20 cellular contexts compared by ENCODE assay signal in genomic region chr3:79558943-79559342, GRCh38.
"Had no signal": no experiment of that assay in that cellular context is flagged by ENCODE, and none has a peak within 500 bp of the region (broad histone marks: within the 10 kb centered on the region; RNA-seq: fewer than 3 reads in every experiment).

No MANE protein-coding gene starts in this region.

- H3K4me1 ChIP-seq: lower lobe of right lung, sigmoid colon, thyroid gland had no signal

- H3K27ac Mint-ChIP-seq: activated CD4-positive, alpha-beta T cell treated with anti-CD3 and anti-CD28 coated beads, Interleukin-2, amount 10 ng/mL, durations not matched to agents 7 days and 5 days; activated naive CD8-positive, alpha-beta T cell; dendritic cell treated with granulocyte-macrophage colony-stimulating factor and Interleukin-4, amounts not matched to agents 40 ng/mL and 50 ng/mL, for 4 days; effector memory CD8-positive, alpha-beta T cell; natural killer cell treated with Interleukin-12 subunit alpha and Interleukin-12 subunit beta and Interleukin-15 and Interleukin-18, amount 100 ng/mL, for 72 hours; stimulated activated naive B cell treated with anti-CD40 and anti-IgM and Interleukin-4, amounts not matched to agents 10 μg/mL and 1 μg/mL and 100 μg/mL, for 72 hours; T-helper 1 cell treated with Interleukin-12 subunit alpha and Interleukin-12 subunit beta and Interleukin-4 antibody, amounts not matched to agents 30 μg/mL and 1 μg/mL, for 36 hours had no signal

- H3K9me3 Mint-ChIP-seq: dendritic cell treated with granulocyte-macrophage colony-stimulating factor and Interleukin-4, amounts not matched to agents 40 ng/mL and 50 ng/mL, for 4 days had no signal

- H3K4me3 ChIP-seq: lower lobe of right lung, sigmoid colon, thyroid gland had no signal

- H3K27me3 Mint-ChIP-seq: activated CD4-positive, alpha-beta T cell treated with anti-CD3 and anti-CD28 coated beads, Interleukin-2, amount 10 ng/mL, durations not matched to agents 7 days and 5 days; activated naive CD8-positive, alpha-beta T cell; dendritic cell treated with granulocyte-macrophage colony-stimulating factor and Interleukin-4, amounts not matched to agents 40 ng/mL and 50 ng/mL, for 4 days; effector memory CD8-positive, alpha-beta T cell; natural killer cell treated with Interleukin-12 subunit alpha and Interleukin-12 subunit beta and Interleukin-15 and Interleukin-18, amount 100 ng/mL, for 72 hours; stimulated activated naive B cell treated with anti-CD40 and anti-IgM and Interleukin-4, amounts not matched to agents 10 μg/mL and 1 μg/mL and 100 μg/mL, for 72 hours had no signal

- H3K4me1 Mint-ChIP-seq: activated CD4-positive, alpha-beta T cell treated with anti-CD3 and anti-CD28 coated beads, Interleukin-2, amount 10 ng/mL, durations not matched to agents 7 days and 5 days; stimulated activated naive B cell treated with anti-CD40 and anti-IgM and Interleukin-4, amounts not matched to agents 10 μg/mL and 1 μg/mL and 100 μg/mL, for 72 hours had no signal

- FAIRE-seq: bronchial epithelial cell, keratinocyte had no signal

- H3K27me3 ChIP-seq: sigmoid colon, thyroid gland had no signal

- ATAC-seq: activated CD4-positive, CD25-positive, alpha-beta regulatory T cell treated with anti-CD3 and anti-CD28 coated beads, Interleukin-2, amount 50 U/mL, for 24 hours; effector memory CD8-positive, alpha-beta T cell; lower lobe of right lung; natural killer cell treated with Interleukin-12 subunit alpha and Interleukin-12 subunit beta and Interleukin-15 and Interleukin-18, amount 100 ng/mL, for 72 hours; stimulated activated naive B cell treated with anti-CD40 and anti-IgM and Interleukin-4, amounts not matched to agents 10 μg/mL and 1 μg/mL and 100 μg/mL, for 72 hours had no signal

- H3K27ac ChIP-seq: lower lobe of right lung, sigmoid colon, thyroid gland had no signal

- H3K4me3 Mint-ChIP-seq: activated CD4-positive, alpha-beta T cell treated with anti-CD3 and anti-CD28 coated beads, Interleukin-2, amount 10 ng/mL, durations not matched to agents 7 days and 5 days; activated naive CD8-positive, alpha-beta T cell; dendritic cell treated with granulocyte-macrophage colony-stimulating factor and Interleukin-4, amounts not matched to agents 40 ng/mL and 50 ng/mL, for 4 days; effector memory CD8-positive, alpha-beta T cell; natural killer cell treated with Interleukin-12 subunit alpha and Interleukin-12 subunit beta and Interleukin-15 and Interleukin-18, amount 100 ng/mL, for 72 hours; stimulated activated naive B cell treated with anti-CD40 and anti-IgM and Interleukin-4, amounts not matched to agents 10 μg/mL and 1 μg/mL and 100 μg/mL, for 72 hours; T-helper 1 cell treated with Interleukin-12 subunit alpha and Interleukin-12 subunit beta and Interleukin-4 antibody, amounts not matched to agents 30 μg/mL and 1 μg/mL, for 36 hours had no signal

- DNase-seq: activated CD4-positive, alpha-beta T cell treated with anti-CD3 and anti-CD28 coated beads, Interleukin-2, amount 10 ng/mL, durations not matched to agents 7 days and 5 days; activated CD8-positive, alpha-beta memory T cell treated with anti-CD3 and anti-CD28 coated beads, Interleukin-2, amount 50 U/mL, for 4 hours; activated effector memory CD4-positive, alpha-beta T cell treated with anti-CD3 and anti-CD28 coated beads, Interleukin-2, amount 50 U/mL, for 16 hours; activated T-cell treated with anti-CD3 and anti-CD28 coated beads, Interleukin-2, amount 50 U/mL, for 48 hours; cerebellar nuclear complex; effector memory CD8-positive, alpha-beta T cell; glutamatergic neuron; hippocampal formation; lower lobe of right lung; sigmoid colon; stimulated activated CD4-positive, alpha-beta T cell treated with anti-CD3 and anti-CD28 coated beads, Interleukin-4, amount 100 ng/mL, for 4 hours; stimulated activated naive B cell treated with anti-CD40 and anti-IgM and Interleukin-4, amounts not matched to agents 10 μg/mL and 1 μg/mL and 100 μg/mL, for 72 hours; thyroid gland had no signal

- H3K36me3 ChIP-seq: lower lobe of right lung, sigmoid colon, thyroid gland had no signal

- H3K9me3 ChIP-seq: lower lobe of right lung, sigmoid colon, thyroid gland had no signal

- H3K36me3 Mint-ChIP-seq: activated naive CD8-positive, alpha-beta T cell; natural killer cell treated with Interleukin-12 subunit alpha and Interleukin-12 subunit beta and Interleukin-15 and Interleukin-18, amount 100 ng/mL, for 72 hours; stimulated activated naive B cell treated with anti-CD40 and anti-IgM and Interleukin-4, amounts not matched to agents 10 μg/mL and 1 μg/mL and 100 μg/mL, for 72 hours had no signal
